Comparison of ENCODE assay signal across 11 cellular contexts in the genomic region with DNA sequence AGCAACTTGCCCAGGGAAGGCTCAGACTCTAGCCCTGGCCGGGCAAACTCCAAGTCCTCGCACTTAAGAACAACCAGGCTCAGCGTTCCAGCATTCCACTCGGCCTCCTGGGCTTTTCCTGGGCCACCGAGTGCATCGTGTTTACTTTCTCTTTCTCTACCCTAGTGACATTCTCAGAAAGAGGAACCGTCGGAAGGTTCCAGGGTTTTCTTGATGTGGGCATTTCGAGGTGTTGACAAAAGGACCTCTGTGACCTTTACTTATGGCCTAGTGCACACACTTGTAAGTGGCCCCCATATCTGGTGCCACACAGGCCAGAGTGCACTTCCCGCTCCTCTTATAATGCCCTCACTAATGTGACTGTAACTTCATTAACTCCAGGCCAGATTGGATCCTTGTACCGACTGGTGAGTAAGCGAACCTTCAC. TPM values are rescaled to one million over a fixed set of nuclear protein-coding genes. Genes with fewer than 3 reads are reported as not detected.
A peak's percentile ranks its signal among the peaks of the same experiment; 100 is the strongest.
DNase-seq lines count a peak whose midpoint lies in the region; ATAC-seq, FAIRE-seq and TF ChIP-seq lines count a peak whose summit lies in the region.
"Had no signal": no experiment of that assay in that cellular context is flagged by ENCODE, and none has a peak within 500 bp of the region (broad histone marks: within the 10 kb centered on the region; RNA-seq: fewer than 3 reads in every experiment).

No MANE protein-coding gene starts in this region.

- ATAC-seq in activated naive CD4-positive, alpha-beta T cell treated with anti-CD3 and anti-CD28 coated beads, Interleukin-2, amount 50 U/mL, for 72 hours = no peak
- no peak for ATAC-seq in GM19467 (IDR thresholded peaks at IDR 0.05; ENCODE audit: unreplicated experiment)

- no peak for TF ChIP-seq POLR2A in GM12892 (IDR thresholded peaks at IDR 0.05; ENCODE audit: low read depth, low read length)

- peaks cover 57% of the 10 kb centered on the region for H3K4me1 Mint-ChIP-seq in activated naive CD4-positive, alpha-beta T cell treated with anti-CD3 and anti-CD28 coated beads, Interleukin-2, amount 10 ng/mL, durations not matched to agents 7 days and 5 days
- H3K4me1 Mint-ChIP-seq in type B pancreatic cell (ENCODE audit: unreplicated experiment) = peaks cover 23% of the 10 kb centered on the region

- CTCF ChIA-PET in activated naive CD4-positive, alpha-beta T cell treated with anti-CD3 and anti-CD28 coated beads, Interleukin-2, amount 10 ng/mL, durations not matched to agents 7 days and 5 days (lab: Charles Lee) = interaction anchor here (0.7 to 1.6 kb wide), 2 partner anchors 21 to 169 kb away, joined by 3 to 8 read pairs; no protein-coding TSS in a partner anchor

- H3K9me3 Mint-ChIP-seq in activated naive CD4-positive, alpha-beta T cell treated with anti-CD3 and anti-CD28 coated beads, Interleukin-2, amount 10 ng/mL, durations not matched to agents 7 days and 5 days = no peaks in the 10 kb centered on the region
- H3K9me3 Mint-ChIP-seq in activated naive CD4-positive, alpha-beta T cell treated with anti-CD3 and anti-CD28 coated beads, Interleukin-2, amount 50 U/mL, for 72 hours = no peaks in the 10 kb centered on the region
- H3K9me3 Mint-ChIP-seq in type B pancreatic cell = no peaks in the 10 kb centered on the region

- no peak for TF ChIP-seq CTCF in type B pancreatic cell (conservative IDR thresholded peaks at IDR 0.05)

- peak overlapping the region; percentile 90 for H3K27ac Mint-ChIP-seq in activated naive CD4-positive, alpha-beta T cell treated with anti-CD3 and anti-CD28 coated beads, Interleukin-2, amount 10 ng/mL, durations not matched to agents 7 days and 5 days
- H3K27ac Mint-ChIP-seq in activated naive CD4-positive, alpha-beta T cell treated with anti-CD3 and anti-CD28 coated beads, Interleukin-2, amount 50 U/mL, for 72 hours = peak overlapping the region; percentile 44 to 63
- peak overlapping the region; percentile 88 for H3K27ac Mint-ChIP-seq in type B pancreatic cell

- peak overlapping the region; percentile 44 for H3K4me3 Mint-ChIP-seq in activated naive CD4-positive, alpha-beta T cell treated with anti-CD3 and anti-CD28 coated beads, Interleukin-2, amount 10 ng/mL, durations not matched to agents 7 days and 5 days
- H3K4me3 Mint-ChIP-seq in type B pancreatic cell = peak overlapping the region; percentile 37

- H3K36me3 Mint-ChIP-seq in activated naive CD4-positive, alpha-beta T cell treated with anti-CD3 and anti-CD28 coated beads, Interleukin-2, amount 10 ng/mL, durations not matched to agents 7 days and 5 days = peaks cover 7% of the 10 kb centered on the region
- H3K36me3 Mint-ChIP-seq in activated naive CD4-positive, alpha-beta T cell treated with anti-CD3 and anti-CD28 coated beads, Interleukin-2, amount 50 U/mL, for 72 hours = peaks cover 7 to 8% of the 10 kb centered on the region in 2 donors
- H3K36me3 Mint-ChIP-seq in type B pancreatic cell = peaks cover 4% of the 10 kb centered on the region

- peak; percentile 44 for DNase-seq in activated naive CD4-positive, alpha-beta T cell treated with anti-CD3 and anti-CD28 coated beads, Interleukin-2, amount 10 ng/mL, durations not matched to agents 7 days and 5 days
- DNase-seq in activated naive CD4-positive, alpha-beta T cell treated with Interleukin-2 at 50 U/mL for 16 hours = no peak
- DNase-seq in activated naive CD4-positive, alpha-beta T cell treated with anti-CD3 and anti-CD28 coated beads, Interleukin-2, amount 50 U/mL, for 72 hours (ENCODE audit: low spot score in 2 of 2) = no peak
- DNase-seq in midbrain (lab: John Stamatoyannopoulos, UW) (peak; percentile 18), type B pancreatic cell (ENCODE audit: extremely low spot score, unreplicated experiment) (no peak), GM12892 (ENCODE audit: insufficient read length) (no peak)
- DNase-seq in effector CD8-positive, alpha-beta T cell (lab: John Stamatoyannopoulos, UW) = no peak
- DNase-seq: BE2C, NCI-H2227 treated with DMSO at 0.1 percent for 48 hours had no signal

- no peak for FAIRE-seq in GM12892 (lab: Jason Lieb, UNC)
- FAIRE-seq: bronchial epithelial cell had no signal

- peaks cover 22% of the 10 kb centered on the region for H3K27me3 Mint-ChIP-seq in activated naive CD4-positive, alpha-beta T cell treated with anti-CD3 and anti-CD28 coated beads, Interleukin-2, amount 10 ng/mL, durations not matched to agents 7 days and 5 days
- no peaks in the 10 kb centered on the region for H3K27me3 Mint-ChIP-seq in type B pancreatic cell

RNA-seq across cellular contexts. Expression of a gene that starts 3.1 kb away (rescaled TPM):
- 10 to 100 TPM; 44.6 to 46.8 TPM for total RNA-seq in activated naive CD4-positive, alpha-beta T cell treated with anti-CD3 and anti-CD28 coated beads, Interleukin-2, amount 50 U/mL, for 72 hours
- 28.3 and 36.9 TPM in 2 replicates for total RNA-seq in type B pancreatic cell (ENCODE audit: low replicate concordance)
- polyA plus RNA-seq in GM12892 (2012; ENCODE audit: missing spikeins) = 14.5 TPM

RNA-seq across cellular contexts. Expression of a gene that starts 11.8 kb away (rescaled TPM):
- total RNA-seq in activated naive CD4-positive, alpha-beta T cell treated with anti-CD3 and anti-CD28 coated beads, Interleukin-2, amount 50 U/mL, for 72 hours = not detected
- total RNA-seq in type B pancreatic cell (ENCODE audit: low replicate concordance) = 0.70 TPM in 1 of 2 replicates, not detected in the other
- not detected for polyA plus RNA-seq in GM12892 (2012; ENCODE audit: missing spikeins)
- total RNA-seq: bronchial epithelial cell had no signal

Comparison
In these comparisons a context has a peak if more than half of its experiments do, and no peak if none do; other contexts are left out.
1. DNase-seq: peak in activated naive CD4-positive, alpha-beta T cell treated with anti-CD3 and anti-CD28 coated beads, Interleukin-2, amount 10 ng/mL, durations not matched to agents 7 days and 5 days (single experiment) and midbrain (single experiment); none in activated naive CD4-positive, alpha-beta T cell treated with Interleukin-2 at 50 U/mL for 16 hours (single experiment), activated naive CD4-positive, alpha-beta T cell treated with anti-CD3 and anti-CD28 coated beads, Interleukin-2, amount 50 U/mL, for 72 hours (0 of 2), type B pancreatic cell (single experiment), effector CD8-positive, alpha-beta T cell (single experiment) and GM12892 (single experiment).
2. Peak in every context shown above with its lines, with median percentiles within 50 percentile points of each other: H3K27ac Mint-ChIP-seq.